ENCODE assay signal across 11 cellular contexts in genomic region chr16:56643833-56644232, GRCh38. TPM values are rescaled to one million over a fixed set of nuclear protein-coding genes. Genes with fewer than 3 reads are reported as not detected.
DNase-seq lines count a peak whose midpoint lies in the region; ATAC-seq, FAIRE-seq and TF ChIP-seq lines count a peak whose summit lies in the region.
"Had no signal": no experiment of that assay in that cellular context is flagged by ENCODE, and none has a peak within 500 bp of the region (broad histone marks: within the 10 kb centered on the region; RNA-seq: fewer than 3 reads in every experiment).

No MANE protein-coding gene starts in this region.

- FAIRE-seq in kidney (lab: Jason Lieb, UNC): no peak

- intact Hi-C loops in activated T-helper 2 cell treated with anti-CD3 and anti-CD28 coated beads, Interferon-gamma antibody, Interleukin-2, Interleukin-4, amounts not matched to agents 10 μg/mL and 5 μg/mL and 100 μg/mL, durations not matched to agents 14 hours and 24 hours and 36 hours (cut with micrococcal nuclease): loop anchor here (1.0 to 5.0 kb wide), 6 partner anchors 13 to 58 kb away; partner anchors contain the start of genes MT1E, MT1F and MT1X
- intact Hi-C loops in kidney (cut with DNase I): no loop called here
- intact Hi-C loops in tibial artery (cut with DNase I; ENCODE audit: low total_unique reads): loop anchor here (5.0 kb wide), 1 partner anchor 37 kb away; the partner anchor contains the start of gene MT2A

- no peak overlapping the region for H3K27ac Mint-ChIP-seq in activated naive CD4-positive, alpha-beta T cell treated with anti-CD3 and anti-CD28 coated beads, Interleukin-2, amount 10 ng/mL, durations not matched to agents 7 days and 5 days
- H3K27ac Mint-ChIP-seq in activated T-helper 2 cell treated with anti-CD3 and anti-CD28 coated beads, Interferon-gamma antibody, Interleukin-2, Interleukin-4, amounts not matched to agents 10 μg/mL and 5 μg/mL and 100 μg/mL, durations not matched to agents 14 hours and 24 hours and 36 hours: peak overlapping the region; percentile 26

- DNase-seq in activated naive CD4-positive, alpha-beta T cell treated with anti-CD3 and anti-CD28 coated beads, Interleukin-2, amount 10 ng/mL, durations not matched to agents 7 days and 5 days: no peak
- no peak for DNase-seq in activated naive CD4-positive, alpha-beta T cell (lab: John Stamatoyannopoulos, UW)
- DNase-seq in activated T-helper 2 cell treated with anti-CD3 and anti-CD28 coated beads, Interferon-gamma antibody, Interleukin-2, Interleukin-4, amounts not matched to agents 10 μg/mL and 5 μg/mL and 100 μg/mL, durations not matched to agents 14 hours and 24 hours and 36 hours (ENCODE audit: low spot score): no peak
- no peak for DNase-seq in kidney
- no peak for DNase-seq in tibial artery
- DNase-seq in G401 (ENCODE audit: low spot score): no peak
- DNase-seq in NK-92 (lab: John Stamatoyannopoulos, UW; ENCODE audit: unreplicated experiment): no peak
- DNase-seq: SHP77 had no signal

- peaks cover 25% of the 10 kb centered on the region for H3K4me1 Mint-ChIP-seq in activated naive CD4-positive, alpha-beta T cell treated with anti-CD3 and anti-CD28 coated beads, Interleukin-2, amount 10 ng/mL, durations not matched to agents 7 days and 5 days
- peaks cover 21% of the 10 kb centered on the region for H3K4me1 Mint-ChIP-seq in activated T-helper 2 cell treated with anti-CD3 and anti-CD28 coated beads, Interferon-gamma antibody, Interleukin-2, Interleukin-4, amounts not matched to agents 10 μg/mL and 5 μg/mL and 100 μg/mL, durations not matched to agents 14 hours and 24 hours and 36 hours (ENCODE audit: low read depth)

- no peaks in the 10 kb centered on the region for H3K9me3 Mint-ChIP-seq in activated naive CD4-positive, alpha-beta T cell treated with anti-CD3 and anti-CD28 coated beads, Interleukin-2, amount 10 ng/mL, durations not matched to agents 7 days and 5 days
- H3K9me3 Mint-ChIP-seq in activated T-helper 2 cell treated with anti-CD3 and anti-CD28 coated beads, Interferon-gamma antibody, Interleukin-2, Interleukin-4, amounts not matched to agents 10 μg/mL and 5 μg/mL and 100 μg/mL, durations not matched to agents 14 hours and 24 hours and 36 hours: no peaks in the 10 kb centered on the region

- peaks cover 6 to 9% of the 10 kb centered on the region in 2 donors for H3K4me1 ChIP-seq in kidney (ENCODE audit: control insufficient read depth in 1 of 2, insufficient read depth in 1 of 2, low read depth in 1 of 2, low read length in 2 of 2)
- H3K4me1 ChIP-seq in tibial artery: peaks cover 0 to 19% (median 14%) of the 10 kb centered on the region in 4 donors

- TF ChIP-seq CTCF in kidney (IDR thresholded peaks at IDR 0.05; ENCODE audit: borderline replicate concordance, extremely low read depth, insufficient read depth) (no peak), tibial artery (IDR thresholded peaks at IDR 0.05) (no peak)

- H3K9me3 ChIP-seq in kidney (ENCODE audit: control insufficient read depth in 1 of 2, low read length in 2 of 2) (no peaks in the 10 kb centered on the region), tibial artery (no peaks in the 10 kb centered on the region)

- peaks cover 91% of the 10 kb centered on the region for H3K27me3 Mint-ChIP-seq in activated naive CD4-positive, alpha-beta T cell treated with anti-CD3 and anti-CD28 coated beads, Interleukin-2, amount 10 ng/mL, durations not matched to agents 7 days and 5 days
- H3K27me3 Mint-ChIP-seq in activated T-helper 2 cell treated with anti-CD3 and anti-CD28 coated beads, Interferon-gamma antibody, Interleukin-2, Interleukin-4, amounts not matched to agents 10 μg/mL and 5 μg/mL and 100 μg/mL, durations not matched to agents 14 hours and 24 hours and 36 hours (ENCODE audit: low read depth): peaks cover 51% of the 10 kb centered on the region

- H3K27me3 ChIP-seq in tibial artery: peaks cover 0 to 13% of the 10 kb centered on the region in 2 donors

- no peaks in the 10 kb centered on the region for H3K36me3 Mint-ChIP-seq in activated naive CD4-positive, alpha-beta T cell treated with anti-CD3 and anti-CD28 coated beads, Interleukin-2, amount 10 ng/mL, durations not matched to agents 7 days and 5 days
- H3K36me3 Mint-ChIP-seq in activated T-helper 2 cell treated with anti-CD3 and anti-CD28 coated beads, Interferon-gamma antibody, Interleukin-2, Interleukin-4, amounts not matched to agents 10 μg/mL and 5 μg/mL and 100 μg/mL, durations not matched to agents 14 hours and 24 hours and 36 hours (ENCODE audit: low read depth): no peaks in the 10 kb centered on the region

- peak overlapping the region in 1 of 2 donors; percentile 47 for H3K9ac ChIP-seq in kidney (ENCODE audit: low read length in 2 of 2)

- H3K27ac ChIP-seq in kidney (ENCODE audit: low read depth in 2 of 2, low read length in 2 of 2) (no peak overlapping the region), tibial artery (peak overlapping the region; percentile 58 to 81)
- H3K27ac ChIP-seq: epithelial cell of prostate had no signal

- CTCF ChIA-PET in activated naive CD4-positive, alpha-beta T cell treated with anti-CD3 and anti-CD28 coated beads, Interleukin-2, amount 10 ng/mL, durations not matched to agents 7 days and 5 days (lab: Charles Lee): interaction anchor here (0.7 to 3.7 kb wide), 20 partner anchors 9 to 143 kb away, joined by 3 to 15 read pairs (median 4); partner anchors contain the start of genes MT1E and MT2A

- in situ Hi-C loops in G401 (cut with HindIII; ENCODE audit: low sequenced_read_pairs): no loop called here

- H3K4me3 Mint-ChIP-seq in activated naive CD4-positive, alpha-beta T cell treated with anti-CD3 and anti-CD28 coated beads, Interleukin-2, amount 10 ng/mL, durations not matched to agents 7 days and 5 days: peak overlapping the region; percentile 64
- peak overlapping the region; percentile 70 for H3K4me3 Mint-ChIP-seq in activated T-helper 2 cell treated with anti-CD3 and anti-CD28 coated beads, Interferon-gamma antibody, Interleukin-2, Interleukin-4, amounts not matched to agents 10 μg/mL and 5 μg/mL and 100 μg/mL, durations not matched to agents 14 hours and 24 hours and 36 hours (ENCODE audit: low read depth)

- H3K36me3 ChIP-seq in kidney (ENCODE audit: control insufficient read depth in 1 of 2, insufficient read depth in 2 of 2, low read length in 2 of 2) (no peaks in the 10 kb centered on the region), tibial artery (no peaks in the 10 kb centered on the region)

- H3K4me3 ChIP-seq in kidney (ENCODE audit: low read length in 2 of 2) (peak overlapping the region; percentile 12 to 50), tibial artery (peak overlapping the region; percentile 39 to 50)

- no peak for ATAC-seq in GM19395 (IDR thresholded peaks at IDR 0.05; ENCODE audit: unreplicated experiment)

RNA-seq across cellular contexts. Expression of gene MT1A, which starts 5.4 kb away (rescaled TPM):
- 7.6 and 8.3 TPM in 2 replicates for total RNA-seq in activated T-helper 2 cell treated with anti-CD3 and anti-CD28 coated beads, Interferon-gamma antibody, Interleukin-2, Interleukin-4, amounts not matched to agents 10 μg/mL and 5 μg/mL and 100 μg/mL, durations not matched to agents 14 hours and 24 hours and 36 hours
- 19.8 TPM for total RNA-seq in kidney
- polyA plus RNA-seq in kidney (ENCODE audit: insufficient read depth, low read depth, low replicate concordance): 3.1 TPM
- total RNA-seq in G401 (2014; rRNA removed; shearing (Covaris generic)): not detected in 2 replicates

RNA-seq across cellular contexts. Expression of gene MT1B, which starts 7.9 kb away (rescaled TPM):
- total RNA-seq in activated T-helper 2 cell treated with anti-CD3 and anti-CD28 coated beads, Interferon-gamma antibody, Interleukin-2, Interleukin-4, amounts not matched to agents 10 μg/mL and 5 μg/mL and 100 μg/mL, durations not matched to agents 14 hours and 24 hours and 36 hours: not detected in 2 replicates
- not detected for total RNA-seq in kidney
- not detected for polyA plus RNA-seq in kidney (ENCODE audit: insufficient read depth, low read depth, low replicate concordance)
- total RNA-seq in G401 (2014; rRNA removed; shearing (Covaris generic)): not detected in 2 replicates
- total RNA-seq: mesenteric fat pad had no signal

RNA-seq across cellular contexts. Expression of gene MT1M, which starts 11.4 kb away (rescaled TPM):
- not detected in 2 replicates for total RNA-seq in activated T-helper 2 cell treated with anti-CD3 and anti-CD28 coated beads, Interferon-gamma antibody, Interleukin-2, Interleukin-4, amounts not matched to agents 10 μg/mL and 5 μg/mL and 100 μg/mL, durations not matched to agents 14 hours and 24 hours and 36 hours
- 27.9 TPM for total RNA-seq in kidney
- 15.3 TPM for polyA plus RNA-seq in kidney (ENCODE audit: insufficient read depth, low read depth, low replicate concordance)
- total RNA-seq in G401 (2014; rRNA removed; shearing (Covaris generic)): not detected in 2 replicates

RNA-seq across cellular contexts. Expression of gene MT1F, which starts 13.9 kb away (rescaled TPM):
- total RNA-seq in activated T-helper 2 cell treated with anti-CD3 and anti-CD28 coated beads, Interferon-gamma antibody, Interleukin-2, Interleukin-4, amounts not matched to agents 10 μg/mL and 5 μg/mL and 100 μg/mL, durations not matched to agents 14 hours and 24 hours and 36 hours: 6.4 and 8.0 TPM in 2 replicates
- 53.3 TPM for total RNA-seq in kidney
- polyA plus RNA-seq in kidney (ENCODE audit: insufficient read depth, low read depth, low replicate concordance): 312 TPM
- not detected in 2 replicates for total RNA-seq in G401 (2014; rRNA removed; shearing (Covaris generic))

RNA-seq across cellular contexts. Expression of gene MT1E, which starts 18.3 kb away (rescaled TPM):
- 181 and 184 TPM in 2 replicates for total RNA-seq in activated T-helper 2 cell treated with anti-CD3 and anti-CD28 coated beads, Interferon-gamma antibody, Interleukin-2, Interleukin-4, amounts not matched to agents 10 μg/mL and 5 μg/mL and 100 μg/mL, durations not matched to agents 14 hours and 24 hours and 36 hours
- 258 TPM for total RNA-seq in kidney
- polyA plus RNA-seq in kidney (ENCODE audit: insufficient read depth, low read depth, low replicate concordance): 191 TPM
- total RNA-seq in G401 (2014; rRNA removed; shearing (Covaris generic)): not detected in 2 replicates

Comparison
In these comparisons a context has a peak if more than half of its experiments do, and no peak if none do; other contexts are left out.
1. H3K27ac ChIP-seq: peak in tibial artery (2 of 2); none in kidney (0 of 2).
2. RNA of gene MT1M, which starts 11.4 kb away (total RNA-seq): 27.9 TPM in kidney (single experiment); not detected in activated T-helper 2 cell treated with anti-CD3 and anti-CD28 coated beads, Interferon-gamma antibody, Interleukin-2, Interleukin-4, amounts not matched to agents 10 μg/mL and 5 μg/mL and 100 μg/mL, durations not matched to agents 14 hours and 24 hours and 36 hours and not detected in G401; every median in the first group is over 10 times any median in the second.